19 cellular contexts compared by ENCODE assay signal in genomic region chr1:15570861-15571260, GRCh38. TPM values are rescaled to one million over a fixed set of nuclear protein-coding genes. Genes with fewer than 3 reads are reported as not detected.
DNase-seq lines count a peak whose midpoint lies in the region; ATAC-seq and TF ChIP-seq lines count a peak whose summit lies in the region.
"Had no signal": no experiment of that assay in that cellular context is flagged by ENCODE, and none has a peak within 500 bp of the region (broad histone marks: within the 10 kb centered on the region; RNA-seq: fewer than 3 reads in every experiment).

No MANE protein-coding gene starts in this region.

- no peaks in the 10 kb centered on the region for H3K27me3 Mint-ChIP-seq in CD4-positive, alpha-beta T cell
- H3K27me3 Mint-ChIP-seq in activated B cell treated with CpG ODN at 0.5 μM for 24 hours: no peaks in the 10 kb centered on the region
- H3K27me3 Mint-ChIP-seq: T-helper 17 cell had no signal

- intact Hi-C loops in CD4-positive, alpha-beta T cell (cut with DNase I, micrococcal nuclease): no loop called here
- intact Hi-C loops in activated B cell treated with CpG ODN at 0.5 μM for 24 hours (cut with micrococcal nuclease): loop anchor here (1.0 to 2.0 kb wide), 5 partner anchors 13 to 110 kb away; partner anchors contain the start of genes DDI2 and DNAJC16

- CTCF ChIA-PET in CD4-positive, alpha-beta T cell (lab: Charles Lee): no interaction called here
- CTCF ChIA-PET in activated B cell treated with CpG ODN at 0.5 μM for 24 hours (lab: Charles Lee): interaction anchor here (0.5 to 1.3 kb wide), 2 partner anchors 13 to 1882 kb away, joined by 3 to 4 read pairs; partner anchors contain the start of gene AGMAT

- H3K9me3 ChIP-seq in CD4-positive, alpha-beta T cell (ENCODE audit: control insufficient read depth, low read length): no peaks in the 10 kb centered on the region
- H3K9me3 ChIP-seq in parathyroid adenoma (ENCODE audit: control insufficient read depth, low read length): no peaks in the 10 kb centered on the region
- H3K9me3 ChIP-seq: MG63 had no signal

- H3K4me3 ChIP-seq in KMS-11 (IDR thresholded peaks at IDR 0.05; ENCODE audit: insufficient read depth, low read depth, low read length) (no peak overlapping the region), parathyroid adenoma (ENCODE audit: low read depth, low read length) (no peak overlapping the region)
- H3K4me3 ChIP-seq: GM23338, MG63 had no signal

- no peaks in the 10 kb centered on the region for H3K9me3 Mint-ChIP-seq in CD4-positive, alpha-beta T cell
- no peaks in the 10 kb centered on the region for H3K9me3 Mint-ChIP-seq in activated B cell treated with CpG ODN at 0.5 μM for 24 hours
- H3K9me3 Mint-ChIP-seq: GM23338 had no signal

- DNase-seq in CD4-positive, alpha-beta T cell: no peak
- DNase-seq in activated B cell treated with CpG ODN at 0.5 μM for 24 hours: no peak
- no peak for DNase-seq in activated CD4-positive, alpha-beta T cell treated with anti-CD3 and anti-CD28 coated beads, Interleukin-2, amount 50 U/mL, for 1 hour
- no peak for DNase-seq in NCI-H187 (lab: John Stamatoyannopoulos, UW)
- DNase-seq in NCI-H2196 treated with DMSO at 0.1 percent for 48 hours (lab: John Stamatoyannopoulos, UW; ENCODE audit: unreplicated experiment): no peak
- DNase-seq: ACHN, AML-193, GF-D8, MG63, NCI-H1930, NCI-H524, OCI-M1, SHP77 treated with DMSO at 0.1 percent for 48 hours, T-helper 17 cell had no signal

- no peaks in the 10 kb centered on the region for H4K20me1 ChIP-seq in KMS-11 (ENCODE audit: insufficient read depth)

- H3K27ac ChIP-seq in CD4-positive, alpha-beta T cell (ENCODE audit: low read depth, low read length): no peak overlapping the region
- H3K27ac ChIP-seq in KMS-11 (peak overlapping the region; percentile 70), parathyroid adenoma (peak overlapping the region; percentile 79)

- H2AFZ ChIP-seq in KMS-11 (ENCODE audit: low read depth) (no peak overlapping the region), parathyroid adenoma (no peak overlapping the region)
- H2AFZ ChIP-seq: GM23338 had no signal

- no peak overlapping the region for H3K4me3 Mint-ChIP-seq in CD4-positive, alpha-beta T cell
- peak overlapping the region; percentile 56 for H3K4me3 Mint-ChIP-seq in activated B cell treated with CpG ODN at 0.5 μM for 24 hours
- H3K4me3 Mint-ChIP-seq: GM23338, T-helper 17 cell had no signal

- peak overlapping the region; percentile 35 for H3K27ac Mint-ChIP-seq in CD4-positive, alpha-beta T cell
- peak overlapping the region; percentile 86 for H3K27ac Mint-ChIP-seq in activated B cell treated with CpG ODN at 0.5 μM for 24 hours
- H3K27ac Mint-ChIP-seq: GM23338, T-helper 17 cell had no signal

- no peaks in the 10 kb centered on the region for H3K27me3 ChIP-seq in CD4-positive, alpha-beta T cell (ENCODE audit: control insufficient read depth, insufficient read depth, low read length)
- H3K27me3 ChIP-seq in KMS-11 (ENCODE audit: insufficient read depth, low read depth): no peaks in the 10 kb centered on the region
- H3K27me3 ChIP-seq in parathyroid adenoma (ENCODE audit: control insufficient read depth, insufficient read depth, low read length): no peaks in the 10 kb centered on the region
- H3K27me3 ChIP-seq: MG63 had no signal

- H3K4me1 ChIP-seq in KMS-11 (ENCODE audit: low read depth, poor library complexity, severe bottlenecking): peaks cover 35% of the 10 kb centered on the region
- H3K4me1 ChIP-seq in parathyroid adenoma: peaks cover 24% of the 10 kb centered on the region

- H3K79me2 ChIP-seq in KMS-11 (ENCODE audit: insufficient read depth, low read depth) (no peaks in the 10 kb centered on the region), parathyroid adenoma (no peaks in the 10 kb centered on the region)

- H3K36me3 ChIP-seq in KMS-11 (ENCODE audit: insufficient read depth) (no peaks in the 10 kb centered on the region), parathyroid adenoma (ENCODE audit: control insufficient read depth, insufficient read depth, low read length) (no peaks in the 10 kb centered on the region)

- no peak for ATAC-seq in CD4-positive, alpha-beta T cell (ENCODE audit: poor library complexity)
- ATAC-seq in activated B cell treated with CpG ODN at 0.5 μM for 24 hours (ENCODE audit: low read depth) (no peak), HG02798 (IDR thresholded peaks at IDR 0.05; ENCODE audit: poor library complexity, unreplicated experiment) (no peak)
- ATAC-seq: GM23338, HCT116, T-helper 17 cell had no signal

- H3K9ac ChIP-seq in KMS-11: peak overlapping the region; percentile 7; the same call in 1 of the 2 replicates
- H3K9ac ChIP-seq in parathyroid adenoma: no peak overlapping the region

- peaks cover 77% of the 10 kb centered on the region for H3K36me3 Mint-ChIP-seq in CD4-positive, alpha-beta T cell (ENCODE audit: low read depth)
- peaks cover 53% of the 10 kb centered on the region for H3K36me3 Mint-ChIP-seq in activated B cell treated with CpG ODN at 0.5 μM for 24 hours (ENCODE audit: low read depth)

- POLR2A ChIA-PET in CD4-positive, alpha-beta T cell (lab: Charles Lee): interaction anchor here (0.6 to 2.9 kb wide), 3 partner anchors 9 to 87 kb away, joined by 3 to 10 read pairs (median 4); partner anchors contain the start of gene AGMAT
- POLR2A ChIA-PET in activated B cell treated with CpG ODN at 0.5 μM for 24 hours (lab: Charles Lee): interaction anchor here (0.5 to 2.3 kb wide), 7 partner anchors 13 to 127 kb away, joined by 3 to 29 read pairs (median 6); partner anchors contain the start of genes DDI2 and DNAJC16

- H3K4me1 Mint-ChIP-seq in CD4-positive, alpha-beta T cell (ENCODE audit: low read depth): peaks cover 11% of the 10 kb centered on the region
- H3K4me1 Mint-ChIP-seq in activated B cell treated with CpG ODN at 0.5 μM for 24 hours: peaks cover 30% of the 10 kb centered on the region
- H3K4me1 Mint-ChIP-seq: T-helper 17 cell had no signal

- no peak for TF ChIP-seq CTCF in CD4-positive, alpha-beta T cell (IDR thresholded peaks at IDR 0.05)
- TF ChIP-seq CTCF in KMS-11 (conservative IDR thresholded peaks at IDR 0.05; ENCODE audit: low read depth, low read length) (no peak), activated B cell treated with CpG ODN at 0.5 μM for 24 hours (IDR thresholded peaks at IDR 0.05) (no peak), parathyroid adenoma (IDR thresholded peaks at IDR 0.05) (no peak)

- H3K4me2 ChIP-seq in KMS-11 (peak overlapping the region; percentile 79), parathyroid adenoma (ENCODE audit: low read length) (peak overlapping the region; percentile 69)
- H3K4me2 ChIP-seq: GM23338 had no signal

RNA-seq across cellular contexts. Expression of gene AGMAT, which starts 14.0 kb away (rescaled TPM):
- total RNA-seq in CD4-positive, alpha-beta T cell: 1 to 10 TPM; 3.8 to 4.6 TPM
- 8.1 TPM in 2 replicates for total RNA-seq in activated B cell treated with CpG ODN at 0.5 μM for 24 hours

RNA-seq across cellular contexts. Expression of gene DNAJC16, which starts 44.2 kb away (rescaled TPM):
- 10 to 100 TPM in 1 of 2 experiments, 1 to 10 TPM in 1; 8.2 to 10.4 TPM for total RNA-seq in CD4-positive, alpha-beta T cell
- 35.5 and 35.9 TPM in 2 replicates for total RNA-seq in activated B cell treated with CpG ODN at 0.5 μM for 24 hours

RNA-seq across cellular contexts. Expression of gene DDI2, which starts 46.4 kb away (rescaled TPM):
- total RNA-seq in CD4-positive, alpha-beta T cell: 10 to 100 TPM; 24.2 to 29.9 TPM
- total RNA-seq in activated B cell treated with CpG ODN at 0.5 μM for 24 hours: 45.8 and 59.1 TPM in 2 replicates

RNA-seq across cellular contexts. Expression of gene CASP9, which starts 46.8 kb away (rescaled TPM):
- 10 to 100 TPM; 15.7 to 18.0 TPM for total RNA-seq in CD4-positive, alpha-beta T cell
- total RNA-seq in activated B cell treated with CpG ODN at 0.5 μM for 24 hours: 13.4 and 15.7 TPM in 2 replicates
